ENCODE assay signal across 1 cellular context in genomic region chr15:67822537-67823370, GRCh38.
TF ChIP-seq lines count a peak whose summit lies in the region.

No MANE protein-coding gene starts in this region.

TF ChIP-seq in H1, 55 proteins besides CTCF, POLR2A, EP300 and RAD21 (continued from another document):
- TF ChIP-seq CHD7 (IDR thresholded peaks at IDR 0.05; ENCODE audit: insufficient replicate concordance, low read length), result no peak
- peak; percentile 15 for TF ChIP-seq EZH2 (IDR thresholded peaks at IDR 0.05; ENCODE audit: low read depth, low read length, severe bottlenecking)
- no peak for TF ChIP-seq ATF2 (IDR thresholded peaks at IDR 0.05; ENCODE audit: low read length)
- TF ChIP-seq BRCA1 (IDR thresholded peaks at IDR 0.05; ENCODE audit: low read depth, low read length), result no peak
- no peak for TF ChIP-seq MAX (IDR thresholded peaks at IDR 0.05)
- TF ChIP-seq E2F6 (IDR thresholded peaks at IDR 0.05), result no peak
- TF ChIP-seq TBP (IDR thresholded peaks at IDR 0.05; ENCODE audit: low read depth, low read length), result no peak
- TF ChIP-seq POLR2AphosphoS5 (IDR thresholded peaks at IDR 0.05; ENCODE audit: low read depth, low read length), result no peak
